ENCODE assay signal across 17 cellular contexts in genomic region chr3:32484437-32484836, GRCh38. TPM values are rescaled to one million over a fixed set of nuclear protein-coding genes. Genes with fewer than 3 reads are reported as not detected.
DNase-seq lines count a peak whose midpoint lies in the region; ATAC-seq and TF ChIP-seq lines count a peak whose summit lies in the region.
"Had no signal": no experiment of that assay in that cellular context is flagged by ENCODE, and none has a peak within 500 bp of the region (broad histone marks: within the 10 kb centered on the region; RNA-seq: fewer than 3 reads in every experiment).

No MANE protein-coding gene starts in this region.

- H3K36me3 ChIP-seq in colonic mucosa, result no peaks in the 10 kb centered on the region

- H3K36me3 Mint-ChIP-seq in activated T-helper 17 cell treated with anti-CD3 and anti-CD28 coated beads, Interleukin-2, amount 50 U/mL, for 72 hours (ENCODE audit: low read depth), result peaks cover 98% of the 10 kb centered on the region

- no peaks in the 10 kb centered on the region for H3K4me1 ChIP-seq in colonic mucosa
- H3K4me1 ChIP-seq: psoas muscle had no signal

- peak overlapping the region; percentile 7 for H3K27ac Mint-ChIP-seq in activated T-helper 17 cell treated with anti-CD3 and anti-CD28 coated beads, Interleukin-2, amount 50 U/mL, for 72 hours

- no peaks in the 10 kb centered on the region for H3K27me3 ChIP-seq in colonic mucosa

- ATAC-seq in activated T-helper 17 cell treated with anti-CD3 and anti-CD28 coated beads, Interleukin-2, amount 50 U/mL, for 72 hours (replicated peaks), result no peak
- ATAC-seq in HG02571 (IDR thresholded peaks at IDR 0.05; ENCODE audit: unreplicated experiment) (no peak), GM18858 (IDR thresholded peaks at IDR 0.05; ENCODE audit: unreplicated experiment) (no peak)
- ATAC-seq: HCT116, psoas muscle had no signal

- H3K27me3 Mint-ChIP-seq in activated T-helper 17 cell treated with anti-CD3 and anti-CD28 coated beads, Interleukin-2, amount 50 U/mL, for 72 hours, result no peaks in the 10 kb centered on the region

- no peak overlapping the region for H3K27ac ChIP-seq in colonic mucosa
- H3K27ac ChIP-seq: psoas muscle, VCaP had no signal

- H3K4me1 Mint-ChIP-seq in activated T-helper 17 cell treated with anti-CD3 and anti-CD28 coated beads, Interleukin-2, amount 50 U/mL, for 72 hours, result peaks cover 31% of the 10 kb centered on the region

- intact Hi-C loops in colonic mucosa (cut with DNase I), result no loop called here

- H3K9me3 ChIP-seq in colonic mucosa, result no peaks in the 10 kb centered on the region
- H3K9me3 ChIP-seq: psoas muscle had no signal

- no peak for TF ChIP-seq CTCF in colonic mucosa (IDR thresholded peaks at IDR 0.05)

- no peak overlapping the region for H3K9ac ChIP-seq in colonic mucosa (ENCODE audit: low read depth in 2 of 2, low read length in 2 of 2)

- no peaks in the 10 kb centered on the region for H3K9me3 Mint-ChIP-seq in activated T-helper 17 cell treated with anti-CD3 and anti-CD28 coated beads, Interleukin-2, amount 50 U/mL, for 72 hours

- H3K4me3 ChIP-seq in colonic mucosa, result no peak overlapping the region
- H3K4me3 ChIP-seq: psoas muscle had no signal

- peak; percentile 73 for DNase-seq in GF-D8 (lab: John Stamatoyannopoulos, UW)
- DNase-seq in MV-4-11 (lab: John Stamatoyannopoulos, UW), result peak; percentile 84
- DNase-seq in pons (ENCODE audit: low spot score), result peak; percentile 68
- DNase-seq in colonic mucosa, result no peak
- no peak for DNase-seq in NCI-H526 treated with DMSO at 0.1 percent for 48 hours (lab: John Stamatoyannopoulos, UW)
- DNase-seq: activated CD8-positive, alpha-beta memory T cell treated with anti-CD3 and anti-CD28 coated beads, Interleukin-2, amount 50 U/mL, for 48 hours; C1 segment of cervical spinal cord; NCI-H146; NCI-H748 treated with DMSO at 0.1 percent for 48 hours; psoas muscle; SHP77 treated with DMSO at 0.1 percent for 48 hours; stimulated activated CD4-positive, alpha-beta T cell treated with anti-CD3 and anti-CD28 coated beads, Interleukin-1b, Interleukin-23, amount 100 ng/mL, for 48 hours had no signal

- H3K4me3 Mint-ChIP-seq in activated T-helper 17 cell treated with anti-CD3 and anti-CD28 coated beads, Interleukin-2, amount 50 U/mL, for 72 hours, result no peak overlapping the region

RNA-seq across cellular contexts. Expression of gene CMTM6, which starts 18.2 kb away (rescaled TPM):
- total RNA-seq in activated T-helper 17 cell treated with anti-CD3 and anti-CD28 coated beads, Interleukin-2, amount 50 U/mL, for 72 hours, result 100 to 1,000 TPM; 101 to 124 TPM
- 10 to 100 TPM; 55.3 to 73.7 TPM for total RNA-seq in colonic mucosa

Comparison
In these comparisons a context has a peak if more than half of its experiments do, and no peak if none do; other contexts are left out.
1. DNase-seq: peak in GF-D8 (single experiment), MV-4-11 (single experiment) and pons (single experiment); none in colonic mucosa (single experiment) and NCI-H526 treated with DMSO at 0.1 percent for 48 hours (single experiment).